ENCODE assay signal across 25 cellular contexts in the genomic region with DNA sequence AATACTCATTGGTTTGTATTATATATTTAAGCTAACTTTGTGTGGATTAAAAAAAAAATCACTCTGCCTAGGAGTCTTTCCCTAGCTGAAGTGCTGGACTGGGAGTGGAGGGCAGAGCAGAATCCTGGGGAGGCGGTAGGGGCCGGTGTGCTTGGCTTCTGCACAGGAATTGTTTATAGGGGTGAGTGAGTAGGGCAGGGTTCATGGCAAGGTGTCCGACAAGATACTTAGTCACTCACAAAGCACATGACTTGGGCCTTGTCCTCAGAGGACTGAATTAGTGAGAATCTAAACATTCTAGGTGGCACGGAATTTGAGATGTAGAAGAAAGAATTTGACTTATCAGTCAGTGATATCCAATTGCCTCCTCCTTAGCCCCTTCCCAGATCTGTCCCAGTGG. TPM values are rescaled to one million over a fixed set of nuclear protein-coding genes. Genes with fewer than 3 reads are reported as not detected.
DNase-seq lines count a peak whose midpoint lies in the region; ATAC-seq, FAIRE-seq and TF ChIP-seq lines count a peak whose summit lies in the region.
"Had no signal": no experiment of that assay in that cellular context is flagged by ENCODE, and none has a peak within 500 bp of the region (broad histone marks: within the 10 kb centered on the region; RNA-seq: fewer than 3 reads in every experiment).

No MANE protein-coding gene starts in this region.

- in situ Hi-C loops in Caki2 (cut with HindIII; ENCODE audit: low pct_unique_long_range_greater_than_20kb, low sequenced_read_pairs), result no loop called here

- H3K36me3 ChIP-seq in Peyer's patch (no peaks in the 10 kb centered on the region), right atrium auricular region (no peaks in the 10 kb centered on the region)
- H3K36me3 ChIP-seq: neural progenitor cell, suprapubic skin had no signal

- TF ChIP-seq POLR2A in Peyer's patch (IDR thresholded peaks at IDR 0.05), result no peak

- TF ChIP-seq CTCF in Peyer's patch (IDR thresholded peaks at IDR 0.05) (no peak), right atrium auricular region (IDR thresholded peaks at IDR 0.05) (no peak), D721Med (IDR thresholded peaks at IDR 0.05; ENCODE audit: insufficient read depth, missing control alignments) (no peak)

- H3K4me3 ChIP-seq in Peyer's patch (no peak overlapping the region), right atrium auricular region (no peak overlapping the region)
- H3K4me3 ChIP-seq: neural progenitor cell, suprapubic skin had no signal

- ATAC-seq in HG02852 (IDR thresholded peaks at IDR 0.05; ENCODE audit: unreplicated experiment), result no peak
- ATAC-seq: T-helper 17 cell had no signal

- no peak for FAIRE-seq in D721Med (lab: Jason Lieb, UNC)
- FAIRE-seq: GM12891 had no signal

- DNase-seq in Caki2 (ENCODE audit: low read depth) (peak; percentile 90), Peyer's patch (peak in 2 of 3 donors; percentile 64 to 75), right atrium auricular region (ENCODE audit: low spot score) (no peak), mucosa of gallbladder (ENCODE audit: low spot score) (peak; percentile 60), COLO668 (lab: John Stamatoyannopoulos, UW; ENCODE audit: unreplicated experiment) (no peak), hepatic stellate cell (ENCODE audit: low spot score) (no peak), D721Med (ENCODE audit: insufficient read length, low spot score) (no peak)
- DNase-seq: activated CD8-positive, alpha-beta memory T cell treated with anti-CD3 and anti-CD28 coated beads, Interleukin-2, amount 50 U/mL, for 48 hours; anterior cingulate cortex; C1 segment of cervical spinal cord; cerebellar nuclear complex; effector CD8-positive, alpha-beta T cell; glutamatergic neuron; HCEC 1CT; KG1; mesendoderm; NCI-H1105; NCI-H69; T-helper 17 cell had no signal

- H3K27me3 ChIP-seq in Peyer's patch, result no peaks in the 10 kb centered on the region
- H3K27me3 ChIP-seq in right atrium auricular region, result no peaks in the 10 kb centered on the region
- H3K27me3 ChIP-seq: neural progenitor cell, suprapubic skin had no signal

- H3K27ac ChIP-seq in Peyer's patch, result peak overlapping the region in 2 of 4 donors; percentile 48 to 74
- peak overlapping the region; percentile 51 to 55 for H3K27ac ChIP-seq in right atrium auricular region
- H3K27ac ChIP-seq: HL-60, neural progenitor cell, suprapubic skin, VCaP had no signal

- H3K9me3 ChIP-seq in Peyer's patch (no peaks in the 10 kb centered on the region), right atrium auricular region (no peaks in the 10 kb centered on the region)
- H3K9me3 ChIP-seq: suprapubic skin had no signal

- peaks cover 0 to 36% (median 1%) of the 10 kb centered on the region in 4 donors for H3K4me1 ChIP-seq in Peyer's patch
- peaks cover 0 to 51% of the 10 kb centered on the region in 2 donors for H3K4me1 ChIP-seq in right atrium auricular region
- H3K4me1 ChIP-seq: neural progenitor cell had no signal

RNA-seq across cellular contexts. Expression of a gene that starts 32.2 kb away (rescaled TPM):
- total RNA-seq in Caki2 (2014; rRNA removed; shearing (Covaris generic); ENCODE audit: low replicate concordance), result 20.9 and 43.5 TPM in 2 replicates
- total RNA-seq in Peyer's patch (10 to 100 TPM; 31.9 to 40.8 (median 38.6) TPM), right atrium auricular region (10 to 100 TPM; 38.3 to 42.4 TPM), mucosa of gallbladder (63.0 TPM)

Comparison
In these comparisons a context has a peak if more than half of its experiments do, and no peak if none do; other contexts are left out.
1. DNase-seq: peak in Caki2 (single experiment), Peyer's patch (2 of 3) and mucosa of gallbladder (single experiment); none in right atrium auricular region (single experiment), COLO668 (single experiment), hepatic stellate cell (single experiment) and D721Med (single experiment).